Comparison of ENCODE assay signal across 1 cellular context in genomic region chr6:26249709-26249958, GRCh38.
TF ChIP-seq lines count a peak whose summit lies in the region.

No MANE protein-coding gene starts in this region.

TF ChIP-seq in GM12878, 131 proteins besides CTCF, POLR2A, EP300 and RAD21 (continued from another document and continues in another):
- TF ChIP-seq IRF3 (IDR thresholded peaks at IDR 0.05) = no peak
- no peak for TF ChIP-seq CBX3 (IDR thresholded peaks at IDR 0.05; ENCODE audit: borderline replicate concordance, low read depth)
- TF ChIP-seq ZNF687 (IDR thresholded peaks at IDR 0.05) = 0 out of 2 replicates have a peak, but pooled peaks have one; percentile 48
- TF ChIP-seq CREB1 (IDR thresholded peaks at IDR 0.05; ENCODE audit: low read depth) = no peak
- no peak for TF ChIP-seq SRF (IDR thresholded peaks at IDR 0.05; ENCODE audit: low read depth in 2 of 2, low read length in 2 of 2)
- no peak for TF ChIP-seq CHD1 (IDR thresholded peaks at IDR 0.05; ENCODE audit: low read depth, low read length)
- peak in 1 of 2 experiments; percentile 26; a peak in 1 of 4 replicates for TF ChIP-seq IKZF2 (IDR thresholded peaks at IDR 0.05)
- TF ChIP-seq YY1 (IDR thresholded peaks at IDR 0.05; ENCODE audit: low read depth, low read length) = no peak
- TF ChIP-seq NFIC (IDR thresholded peaks at IDR 0.05; ENCODE audit: low read depth, low read length) = no peak; the same call in 1 of the 2 replicates
- no peak for TF ChIP-seq MXI1 (IDR thresholded peaks at IDR 0.05; ENCODE audit: low read depth, low read length)
- no peak for TF ChIP-seq EGR1 (IDR thresholded peaks at IDR 0.05; ENCODE audit: borderline replicate concordance in 1 of 2, low read depth in 2 of 2, low read length in 2 of 2)
- no peak for TF ChIP-seq BCL3 (IDR thresholded peaks at IDR 0.05; ENCODE audit: borderline replicate concordance, insufficient read depth, low read depth, low read length, poor library complexity, severe bottlenecking)
- no peak for TF ChIP-seq HCFC1 (IDR thresholded peaks at IDR 0.05; ENCODE audit: low read length)
- TF ChIP-seq TCF3 (IDR thresholded peaks at IDR 0.05; ENCODE audit: borderline replicate concordance, insufficient read depth, low read depth, low read length) = no peak
- no peak for TF ChIP-seq SP1 (IDR thresholded peaks at IDR 0.05; ENCODE audit: low read depth, low read length)
- TF ChIP-seq ZNF592 (IDR thresholded peaks at IDR 0.05) = no peak
- no peak for TF ChIP-seq CBX5 (IDR thresholded peaks at IDR 0.05; ENCODE audit: low read depth)
- 0 out of 4 replicates have a peak, but pooled peaks of 1 of the 2 experiments have one; percentile 16 for TF ChIP-seq CEBPB (IDR thresholded peaks at IDR 0.05; ENCODE audit: borderline replicate concordance in 1 of 2, low read depth in 2 of 2, low read length in 2 of 2)
- no peak for TF ChIP-seq RAD51 (IDR thresholded peaks at IDR 0.05)
- TF ChIP-seq USF2 (IDR thresholded peaks at IDR 0.05; ENCODE audit: borderline replicate concordance, low read depth, low read length) = no peak
- no peak for TF ChIP-seq ZNF207 (IDR thresholded peaks at IDR 0.05; ENCODE audit: borderline replicate concordance)
- TF ChIP-seq RB1 (IDR thresholded peaks at IDR 0.05; ENCODE audit: borderline replicate concordance) = no peak
- no peak for TF ChIP-seq RFX5 (IDR thresholded peaks at IDR 0.05; ENCODE audit: low read depth, low read length)
- TF ChIP-seq HDGF (IDR thresholded peaks at IDR 0.05) = no peak
- no peak for TF ChIP-seq SREBF1 (IDR thresholded peaks at IDR 0.05; ENCODE audit: low read length)
- TF ChIP-seq E2F8 (IDR thresholded peaks at IDR 0.05; ENCODE audit: low read depth, partially characterized antibody) = no peak
- TF ChIP-seq ZBTB40 (IDR thresholded peaks at IDR 0.05; ENCODE audit: borderline replicate concordance) = no peak; the same call in 1 of the 2 replicates
- TF ChIP-seq RELA (IDR thresholded peaks at IDR 0.05; ENCODE audit: borderline replicate concordance, partially characterized antibody) = no peak
- no peak for TF ChIP-seq NKRF (conservative IDR thresholded peaks at IDR 0.05)
- no peak for TF ChIP-seq JUND (IDR thresholded peaks at IDR 0.05; ENCODE audit: low read depth, low read length)
- TF ChIP-seq ZBED1 (IDR thresholded peaks at IDR 0.05; ENCODE audit: borderline replicate concordance) = no peak; the same call in 1 of the 2 replicates
- no peak for TF ChIP-seq E4F1 (IDR thresholded peaks at IDR 0.05; ENCODE audit: borderline replicate concordance, partially characterized antibody)
